In genomic region chr1:226034482-226034881, GRCh38 we compare ENCODE assay signal across 1 cellular context.
TF ChIP-seq lines count a peak whose summit lies in the region.

No MANE protein-coding gene starts in this region.

TF ChIP-seq in WTC11, 78 proteins besides CTCF, POLR2A, EP300 and RAD21 (continued from another document):
- TF ChIP-seq ZNF219 (CRISPR knock-in tag; IDR thresholded peaks at IDR 0.05; ENCODE audit: borderline replicate concordance) (no peak), RORB (CRISPR knock-in tag; IDR thresholded peaks at IDR 0.05) (no peak), ATF1 (CRISPR knock-in tag; IDR thresholded peaks at IDR 0.05) (no peak)
